Comparison of ENCODE assay signal across 8 cellular contexts in genomic region chr13:46051958-46052313, GRCh38. TPM values are rescaled to one million over a fixed set of nuclear protein-coding genes. Genes with fewer than 3 reads are reported as not detected.
DNase-seq lines count a peak whose midpoint lies in the region; ATAC-seq, FAIRE-seq and TF ChIP-seq lines count a peak whose summit lies in the region.

No MANE protein-coding gene starts in this region.

- FAIRE-seq in pancreas (lab: Jason Lieb, UNC), result no peak

- no peaks in the 10 kb centered on the region for H3K9me3 ChIP-seq in Panc1 (ENCODE audit: control insufficient read depth, insufficient read depth, low read depth, low read length)
- H3K9me3 ChIP-seq in esophagus squamous epithelium, result no peaks in the 10 kb centered on the region
- no peaks in the 10 kb centered on the region for H3K9me3 ChIP-seq in pancreas

- WGBS in esophagus squamous epithelium, 2 donors, result 0 to 4% methylated on average over 7 of the region's 7 CpGs
- WGBS in pancreas, 2 donors, result 0 to 1% methylated on average over 7 of the region's 7 CpGs

- intact Hi-C loops in Panc1 (cut with micrococcal nuclease; ENCODE audit: unreplicated experiment) (no loop called here), esophagus squamous epithelium (cut with DNase I) (no loop called here), pancreas (cut with DNase I) (no loop called here)

- H3K27me3 ChIP-seq in Panc1 (ENCODE audit: control insufficient read depth, insufficient read depth, low read length) (no peaks in the 10 kb centered on the region), esophagus squamous epithelium (peaks cover 0 to 15% (median 0%) of the 10 kb centered on the region in 4 donors), pancreas (no peaks in the 10 kb centered on the region)

- TF ChIP-seq POLR2A in esophagus squamous epithelium (IDR thresholded peaks at IDR 0.05), result no peak

- H3K4me3 ChIP-seq in Panc1 (ENCODE audit: low read depth in 2 of 2, low read length in 2 of 2) (peak overlapping the region; percentile 89 to 90), esophagus squamous epithelium (peak overlapping the region; percentile 74 to 98 (median 88)), pancreas (peak overlapping the region; percentile 62 to 89 (median 66))

- no TSS peak for BruUV-seq in Panc1 (replicated peaks; lab: Mats Ljungman, UMichigan)

- TF ChIP-seq CTCF in Panc1 (IDR thresholded peaks at IDR 0.05) (no peak), esophagus squamous epithelium (IDR thresholded peaks at IDR 0.05) (no peak), pancreas (IDR thresholded peaks at IDR 0.05) (no peak)

- peaks cover 9% of the 10 kb centered on the region; the same call in 1 of the 2 replicates for H3K4me1 ChIP-seq in Panc1 (ENCODE audit: control insufficient read depth, insufficient read depth, low read length)
- peaks cover 6 to 39% (median 14%) of the 10 kb centered on the region in 3 donors for H3K4me1 ChIP-seq in esophagus squamous epithelium
- peaks cover 8 to 22% (median 16%) of the 10 kb centered on the region in 3 donors for H3K4me1 ChIP-seq in pancreas

- POLR2A ChIA-PET in Panc1 (lab: Charles Lee), result interaction anchor here (0.6 to 0.7 kb wide), 2 partner anchors 228 to 429 kb away, joined by 3 to 5 read pairs; no protein-coding TSS in a partner anchor

- in situ Hi-C loops in Panc1 (cut with HindIII; ENCODE audit: low pct_unique_long_range_greater_than_20kb, low sequenced_read_pairs), result no loop called here

- ATAC-seq in Panc1, result 0 out of 2 replicates have a peak, but pooled peaks have one; percentile 4
- peak; percentile 6 to 36 (median 22) for ATAC-seq in pancreas
- no peak for ATAC-seq in HG02885 (IDR thresholded peaks at IDR 0.05; ENCODE audit: poor library complexity, unreplicated experiment)

- DNase-seq in NOMO-1 treated with DMSO at 0.1 percent for 48 hours (lab: John Stamatoyannopoulos, UW; ENCODE audit: unreplicated experiment) (peak; percentile 42), NOMO-1 treated with dmso at 0.1 percent for 144 hours (lab: John Stamatoyannopoulos, UW; ENCODE audit: unreplicated experiment) (no peak), Panc1 (ENCODE audit: low read depth, low spot score) (no peak), esophagus squamous epithelium (lab: John Stamatoyannopoulos, UW) (no peak), pancreas (no peak), inferior parietal cortex (ENCODE audit: extremely low spot score) (no peak), NCI-H524 (lab: John Stamatoyannopoulos, UW) (no peak)

- CTCF ChIA-PET in Panc1 (lab: Charles Lee), result no interaction called here

- H3K27ac ChIP-seq in Panc1 (ENCODE audit: low read length) (peak overlapping the region; percentile 82), esophagus squamous epithelium (peak overlapping the region; percentile 90 to 98 (median 95)), pancreas (peak overlapping the region; percentile 71 to 90 (median 83))

- H3K36me3 ChIP-seq in Panc1 (ENCODE audit: control insufficient read depth, insufficient read depth, low read length) (no peaks in the 10 kb centered on the region; the same call in 1 of the 2 replicates), esophagus squamous epithelium (no peaks in the 10 kb centered on the region), pancreas (no peaks in the 10 kb centered on the region)

RNA-seq across cellular contexts. Expression of gene ZC3H13, which starts 0.6 kb away (rescaled TPM):
- 25.3 TPM for total RNA-seq in Panc1 (2021; ENCODE audit: unreplicated experiment)
- polyA plus RNA-seq in Panc1 (2012; ENCODE audit: insufficient read length), result 13.1 TPM
- 10 to 100 TPM; 12.4 to 28.8 (median 15.3) TPM for total RNA-seq in esophagus squamous epithelium
- 10 to 100 TPM; 13.9 to 24.1 (median 16.2) TPM for total RNA-seq in pancreas
- polyA plus RNA-seq in pancreas, result 1 to 10 TPM; 7.6 to 9.1 TPM

RNA-seq across cellular contexts. Expression of gene CPB2, which starts 52.9 kb away (rescaled TPM):
- total RNA-seq in Panc1 (2021; ENCODE audit: unreplicated experiment) (0.28 TPM), esophagus squamous epithelium (not detected), pancreas (under 1 TPM in 5 of 6 donors, not detected in 1; 0.08 to 0.79 (median 0.58) TPM)
- not detected for polyA plus RNA-seq in Panc1 (2012; ENCODE audit: insufficient read length)
- polyA plus RNA-seq in pancreas, result under 1 TPM; 0.53 to 0.94 TPM
